Comparison of ENCODE assay signal across 7 cellular contexts in the genomic region with DNA sequence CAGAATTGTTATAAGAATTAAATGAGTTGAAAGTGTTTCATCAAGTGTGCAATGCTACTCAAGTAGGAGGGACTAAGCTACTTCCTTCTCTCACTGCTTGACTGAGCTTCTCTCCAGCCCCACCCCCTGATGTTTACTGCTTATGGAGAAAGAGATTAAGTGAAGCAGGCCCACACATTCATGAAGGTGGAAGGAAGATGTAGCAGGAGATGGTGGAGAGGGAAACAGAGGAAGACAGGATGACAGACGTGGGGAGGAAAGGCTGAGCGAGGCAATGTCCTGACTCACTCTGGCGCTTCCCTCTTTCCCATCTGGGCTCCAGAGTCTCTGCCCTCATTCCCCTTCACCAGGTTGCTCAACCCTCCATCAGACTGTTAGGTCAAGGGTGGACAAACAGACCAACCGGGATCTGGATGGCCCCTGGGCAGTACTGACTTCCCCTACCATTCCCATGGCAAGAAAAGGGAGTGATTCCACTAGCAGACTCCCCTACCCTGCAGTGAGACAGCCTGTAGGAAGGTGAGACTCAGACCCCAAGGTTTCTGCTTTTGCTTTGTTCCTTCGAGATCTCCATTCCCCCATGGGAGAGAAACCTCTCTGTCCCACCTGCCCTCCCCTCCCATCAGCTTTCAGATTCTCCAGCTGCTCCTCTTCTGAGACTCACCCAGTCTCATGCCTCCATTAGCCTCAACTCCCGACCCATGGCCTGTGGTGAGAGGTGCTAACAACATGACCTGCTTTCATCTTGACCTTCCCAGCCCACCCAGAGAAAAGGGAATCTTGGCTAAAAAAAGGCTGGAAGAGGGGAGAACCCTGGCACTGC. TPM values are rescaled to one million over a fixed set of nuclear protein-coding genes. Genes with fewer than 3 reads are reported as not detected.
DNase-seq lines count a peak whose midpoint lies in the region; TF ChIP-seq lines count a peak whose summit lies in the region.

No MANE protein-coding gene starts in this region.

- H3F3A ChIP-seq in OCI-LY1 (ENCODE audit: insufficient read depth, low read length) = no peaks in the 10 kb centered on the region

- TF ChIP-seq CTCF in GM13976 (IDR thresholded peaks at IDR 0.05; ENCODE audit: borderline replicate concordance, control extremely low read depth, extremely low read depth, insufficient read depth, missing control alignments) = no peak
- no peak for TF ChIP-seq CTCF in OCI-LY1 (IDR thresholded peaks at IDR 0.05; ENCODE audit: low read length)
- TF ChIP-seq CTCF in brain microvascular endothelial cell (IDR thresholded peaks at IDR 0.05; ENCODE audit: low read depth, low read length, missing control alignments) = no peak

- peak overlapping the region; percentile 97 for H3K9ac ChIP-seq in OCI-LY1 (ENCODE audit: low read length)
- H3K9ac ChIP-seq in mesendoderm (ENCODE audit: low read length) = no peak overlapping the region

- H2BK5ac ChIP-seq in mesendoderm (ENCODE audit: low read length) = no peak overlapping the region

- H3K18ac ChIP-seq in mesendoderm (ENCODE audit: low read length) = no peak overlapping the region

- H3K9me2 ChIP-seq in OCI-LY1 (ENCODE audit: low read depth, low read length) = no peaks in the 10 kb centered on the region

- WGBS in mesendoderm (ENCODE audit: extremely low coverage, insufficient coverage, low lambda C conversion rate) = no CpG with 5 or more reads among the region's 6 CpGs

- peak overlapping the region; percentile 87 for H3K4me2 ChIP-seq in OCI-LY1 (ENCODE audit: low read length)
- H3K4me2 ChIP-seq in mesendoderm (ENCODE audit: low read length) = no peak overlapping the region

- no peak overlapping the region for H2BK120ac ChIP-seq in mesendoderm (ENCODE audit: low read depth, low read length)

- no peak overlapping the region for H4K5ac ChIP-seq in mesendoderm (ENCODE audit: low read length)

- DNase-seq in GM13976 (ENCODE audit: low spot score) (peak; percentile 67), brain microvascular endothelial cell (peak; percentile 28), mesendoderm (no peak), hippocampal formation (lab: John Stamatoyannopoulos, UW) (no peak), NCI-H2171 (lab: John Stamatoyannopoulos, UW) (no peak), NCI-H187 (lab: John Stamatoyannopoulos, UW) (no peak)

- no peak overlapping the region for H4K8ac ChIP-seq in mesendoderm (ENCODE audit: low read depth, low read length)

- peak overlapping the region; percentile 96 for H3K27ac ChIP-seq in OCI-LY1 (ENCODE audit: low read depth, low read length, poor library complexity, severe bottlenecking)
- H3K27ac ChIP-seq in brain microvascular endothelial cell = peak overlapping the region; percentile 45
- H3K27ac ChIP-seq in mesendoderm (ENCODE audit: low read depth, low read length) = no peak overlapping the region

- in situ Hi-C loops in GM13976 (cut with MboI; ENCODE audit: low sequenced_read_pairs, unreplicated experiment) = no loop called here
- in situ Hi-C loops in brain microvascular endothelial cell (cut with HindIII; ENCODE audit: low pct_ligation_motif_present, low sequenced_read_pairs) = no loop called here

- no peak overlapping the region for H2AFZ ChIP-seq in OCI-LY1 (ENCODE audit: low read length)

- H3K79me2 ChIP-seq in OCI-LY1 (ENCODE audit: insufficient read depth, low read length) (peaks cover 18% of the 10 kb centered on the region), mesendoderm (ENCODE audit: control insufficient read depth, insufficient read depth, low read length) (peaks cover 14% of the 10 kb centered on the region)

- no peaks in the 10 kb centered on the region for H4K20me1 ChIP-seq in OCI-LY1 (ENCODE audit: insufficient read depth, low read length)

- H3K56ac ChIP-seq in mesendoderm (ENCODE audit: low read length) = peak overlapping the region; percentile 9

- H3K79me1 ChIP-seq in mesendoderm (ENCODE audit: low read length) = peaks cover 4% of the 10 kb centered on the region

- H3K9me3 ChIP-seq in OCI-LY1 (ENCODE audit: low read length) = no peaks in the 10 kb centered on the region

- no peaks in the 10 kb centered on the region for H3K27me3 ChIP-seq in OCI-LY1 (ENCODE audit: insufficient read depth, low read length)
- H3K27me3 ChIP-seq in brain microvascular endothelial cell (replicated peaks) = no peaks in the 10 kb centered on the region
- no peaks in the 10 kb centered on the region for H3K27me3 ChIP-seq in mesendoderm (ENCODE audit: insufficient read depth, low read length, poor library complexity)

- H3K4me1 ChIP-seq in OCI-LY1 (ENCODE audit: insufficient read depth, low read length, severe bottlenecking) (peaks cover 64% of the 10 kb centered on the region), mesendoderm (ENCODE audit: control insufficient read depth, low read depth, low read length) (peaks cover 10% of the 10 kb centered on the region)

- H3K23ac ChIP-seq in mesendoderm (ENCODE audit: low read length) = no peak overlapping the region

- peak overlapping the region; percentile 34 for H2AK5ac ChIP-seq in mesendoderm (ENCODE audit: low read length)

- H3K4ac ChIP-seq in mesendoderm (ENCODE audit: low read depth, low read length) = no peak overlapping the region

- H3K36me3 ChIP-seq in OCI-LY1 (ENCODE audit: insufficient read depth, low read length) (no peaks in the 10 kb centered on the region), brain microvascular endothelial cell (replicated peaks) (no peaks in the 10 kb centered on the region), mesendoderm (ENCODE audit: control insufficient read depth, insufficient read depth, low read length) (no peaks in the 10 kb centered on the region)

- peak overlapping the region; percentile 92 for H3K4me3 ChIP-seq in OCI-LY1 (ENCODE audit: low read depth, low read length, poor library complexity, severe bottlenecking)
- H3K4me3 ChIP-seq in brain microvascular endothelial cell (ENCODE audit: low read depth, low read length) = peak overlapping the region; percentile 47
- H3K4me3 ChIP-seq in mesendoderm (ENCODE audit: low read length) = no peak overlapping the region

- no peak overlapping the region for H2BK15ac ChIP-seq in mesendoderm (replicated peaks; ENCODE audit: low read depth)

RNA-seq across cellular contexts. Expression of a gene that starts 3.1 kb away (rescaled TPM):
- polyA plus RNA-seq in mesendoderm (2013, experiment 1 of 2) = 28.6 TPM
- 27.5 TPM for polyA plus RNA-seq in mesendoderm (2013, experiment 2 of 2)

RNA-seq across cellular contexts. Expression of a gene that starts 39.3 kb away (rescaled TPM):
- polyA plus RNA-seq in mesendoderm (2013, experiment 1 of 2) = 289 TPM
- 291 TPM for polyA plus RNA-seq in mesendoderm (2013, experiment 2 of 2)

RNA-seq across cellular contexts. Expression of a gene that starts 40.0 kb away (rescaled TPM):
- not detected for polyA plus RNA-seq in mesendoderm (2013, experiment 1 of 2)
- polyA plus RNA-seq in mesendoderm (2013, experiment 2 of 2) = not detected

RNA-seq across cellular contexts. Expression of a gene that starts 47.3 kb away (rescaled TPM):
- 21.5 TPM for polyA plus RNA-seq in mesendoderm (2013, experiment 1 of 2)
- polyA plus RNA-seq in mesendoderm (2013, experiment 2 of 2) = 21.5 TPM

Comparison
In these comparisons a context has a peak if more than half of its experiments do, and no peak if none do; other contexts are left out.
1. DNase-seq: peak in GM13976 (single experiment) and brain microvascular endothelial cell (single experiment); none in mesendoderm (single experiment), hippocampal formation (0 of 2), NCI-H2171 (single experiment) and NCI-H187 (0 of 2).